In the genomic region with DNA sequence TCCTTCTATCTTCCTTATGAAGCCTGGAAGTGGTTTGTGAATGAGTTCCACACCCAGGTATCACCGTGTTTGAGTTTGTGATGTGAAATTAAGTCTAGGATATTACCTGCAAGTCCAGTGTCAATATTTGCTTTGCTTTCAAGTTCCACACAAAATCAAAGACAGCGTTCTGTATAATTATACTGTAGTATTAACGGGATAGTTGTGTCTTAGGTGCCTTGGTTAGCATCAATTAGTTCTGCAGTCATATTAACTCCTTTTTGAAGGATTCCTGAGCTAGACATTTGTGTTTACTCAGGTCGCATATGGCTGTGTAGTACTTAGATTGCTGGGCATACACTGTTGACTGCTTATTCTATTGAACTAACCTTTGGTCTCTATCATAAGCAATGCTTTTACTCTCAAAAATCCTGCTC, we compare ENCODE assay signal across 19 cellular contexts. TPM values are rescaled to one million over a fixed set of nuclear protein-coding genes. Genes with fewer than 3 reads are reported as not detected.
DNase-seq lines count a peak whose midpoint lies in the region; ATAC-seq, FAIRE-seq and TF ChIP-seq lines count a peak whose summit lies in the region.
"Had no signal": no experiment of that assay in that cellular context is flagged by ENCODE, and none has a peak within 500 bp of the region (broad histone marks: within the 10 kb centered on the region; RNA-seq: fewer than 3 reads in every experiment).

No MANE protein-coding gene starts in this region.

- H3K79me2 ChIP-seq in hepatocyte, result no peaks in the 10 kb centered on the region
- no peaks in the 10 kb centered on the region for H3K79me2 ChIP-seq in mesendoderm (ENCODE audit: control insufficient read depth, insufficient read depth, low read length)

- H3K9me3 ChIP-seq in hepatocyte (ENCODE audit: low read depth), result no peaks in the 10 kb centered on the region
- H3K9me3 ChIP-seq in pancreas, result no peaks in the 10 kb centered on the region

- H3K18ac ChIP-seq in mesendoderm (ENCODE audit: low read length), result no peak overlapping the region

- no peaks in the 10 kb centered on the region for H3K9me2 ChIP-seq in hepatocyte (replicated peaks; ENCODE audit: insufficient read depth)

- TF ChIP-seq CTCF in hepatocyte (IDR thresholded peaks at IDR 0.05; ENCODE audit: poor library complexity) (no peak), pancreas (IDR thresholded peaks at IDR 0.05) (no peak), dorsolateral prefrontal cortex (IDR thresholded peaks at IDR 0.05 in 54 of 56, conservative IDR thresholded peaks at IDR 0.05 in 2 of 56; ENCODE audit: low read depth in 1 of 56, partially characterized antibody in 56 of 56) (no peak)

- no peak overlapping the region for H3K9ac ChIP-seq in mesendoderm (ENCODE audit: low read length)

- no peaks in the 10 kb centered on the region for H3K27me3 ChIP-seq in hepatocyte
- no peaks in the 10 kb centered on the region for H3K27me3 ChIP-seq in pancreas
- H3K27me3 ChIP-seq in dorsolateral prefrontal cortex, result no peaks in the 10 kb centered on the region
- H3K27me3 ChIP-seq in mesendoderm (ENCODE audit: insufficient read depth, low read length, poor library complexity), result no peaks in the 10 kb centered on the region

- no peak for TF ChIP-seq POLR2A in H54 (IDR thresholded peaks at IDR 0.05; ENCODE audit: low read depth, low read length)

- no peak overlapping the region for H3K4ac ChIP-seq in mesendoderm (ENCODE audit: low read depth, low read length)

- H2AFZ ChIP-seq in hepatocyte, result no peak overlapping the region

- WGBS in hepatocyte (ENCODE audit: low lambda C conversion rate, missing lambda C conversion rate), result 61% methylated on average over 4 of the region's 4 CpGs
- WGBS in pancreas, 2 donors, result 10 to 13% methylated on average over 4 of the region's 4 CpGs
- no CpG with 5 or more reads among the region's 4 CpGs for WGBS in mesendoderm (ENCODE audit: extremely low coverage, insufficient coverage, low lambda C conversion rate)

- no peak overlapping the region for H3K23ac ChIP-seq in mesendoderm (ENCODE audit: low read length)

- no peak overlapping the region for H2AK5ac ChIP-seq in mesendoderm (ENCODE audit: low read length)

- H3K36me3 ChIP-seq in hepatocyte (replicated peaks; ENCODE audit: insufficient read depth, low read depth), result no peaks in the 10 kb centered on the region
- H3K36me3 ChIP-seq in pancreas, result no peaks in the 10 kb centered on the region
- H3K36me3 ChIP-seq in mesendoderm (ENCODE audit: control insufficient read depth, insufficient read depth, low read length), result no peaks in the 10 kb centered on the region

- ATAC-seq in pancreas (peak in 3 of 4 donors; percentile 39 to 50 (median 46)), HG03354 (IDR thresholded peaks at IDR 0.05; ENCODE audit: poor library complexity, severe bottlenecking, unreplicated experiment) (no peak)
- ATAC-seq: HCT116, K562, SK-N-SH treated with all-trans-retinoic acid at 6 μM for 48 hours had no signal

- no peak overlapping the region for H2BK15ac ChIP-seq in mesendoderm (replicated peaks; ENCODE audit: low read depth)

- H3K56ac ChIP-seq in mesendoderm (ENCODE audit: low read length), result no peak overlapping the region

- H3K4me1 ChIP-seq in hepatocyte (ENCODE audit: insufficient read depth) (peaks cover 14% of the 10 kb centered on the region), pancreas (peaks cover 3 to 18% (median 5%) of the 10 kb centered on the region in 3 donors), mesendoderm (ENCODE audit: control insufficient read depth, low read depth, low read length) (no peaks in the 10 kb centered on the region)

- H3K4me3 ChIP-seq in hepatocyte (no peak overlapping the region), pancreas (no peak overlapping the region), dorsolateral prefrontal cortex (no peak overlapping the region), mesendoderm (ENCODE audit: low read length) (no peak overlapping the region)
- H3K4me3 ChIP-seq: K562 had no signal

- intact Hi-C loops in pancreas (cut with DNase I), result no loop called here
- intact Hi-C loops in dorsolateral prefrontal cortex (cut with DNase I), result no loop called here

- peak; percentile 62 for FAIRE-seq in H54 (lab: Jason Lieb, UNC)
- FAIRE-seq in pancreas (lab: Jason Lieb, UNC), result no peak
- FAIRE-seq: K562, RCC 7860 had no signal

- H4K20me1 ChIP-seq in hepatocyte (ENCODE audit: insufficient read depth, poor library complexity, severe bottlenecking), result no peaks in the 10 kb centered on the region

- H2BK5ac ChIP-seq in mesendoderm (ENCODE audit: low read length), result no peak overlapping the region

- no peaks in the 10 kb centered on the region for H3K79me1 ChIP-seq in mesendoderm (ENCODE audit: low read length)

- DNase-seq in H54 (ENCODE audit: insufficient read length, low spot score) (no peak), NCI-H1417 treated with DMSO at 0.1 percent for 48 hours (lab: John Stamatoyannopoulos, UW) (peak; percentile 77), hepatocyte (ENCODE audit: low spot score) (peak; percentile 26), pancreas (no peak), dorsolateral prefrontal cortex (no peak), mesendoderm (no peak)
- DNase-seq: Calu3; CD4-positive, CD25-positive, alpha-beta regulatory T cell; DMS79; NCI-H187; NCI-H2171; NCI-H446 treated with DMSO at 0.1 percent for 48 hours; SHP77 had no signal

- H2BK120ac ChIP-seq in mesendoderm (ENCODE audit: low read depth, low read length), result no peak overlapping the region

- H3K4me2 ChIP-seq in hepatocyte (peak overlapping the region; percentile 40), mesendoderm (ENCODE audit: low read length) (no peak overlapping the region)

- H4K5ac ChIP-seq in mesendoderm (ENCODE audit: low read length), result no peak overlapping the region

- H3K27ac ChIP-seq in hepatocyte (peak overlapping the region; percentile 52), pancreas (no peak overlapping the region), dorsolateral prefrontal cortex (no peak overlapping the region), mesendoderm (ENCODE audit: low read depth, low read length) (no peak overlapping the region)
- H3K27ac ChIP-seq: HL-60 had no signal

- no peak overlapping the region for H4K8ac ChIP-seq in mesendoderm (ENCODE audit: low read depth, low read length)

RNA-seq across cellular contexts. Expression of a gene that starts 54.4 kb away (rescaled TPM):
- total RNA-seq in hepatocyte (58.7 and 67.1 TPM in 2 replicates), pancreas (10 to 100 TPM; 17.5 to 29.3 (median 22.3) TPM), dorsolateral prefrontal cortex (10 to 100 TPM; 34.1 to 84.8 (median 53.9) TPM)
- polyA plus RNA-seq in hepatocyte (31.3 and 34.4 TPM in 2 replicates), pancreas (10 to 100 TPM; 64.1 to 85.4 TPM)
- polyA plus RNA-seq in mesendoderm (2013, experiment 1 of 2), result 14.9 TPM
- polyA plus RNA-seq in mesendoderm (2013, experiment 2 of 2), result 14.9 TPM

Comparison
In these comparisons a context has a peak if more than half of its experiments do, and no peak if none do; other contexts are left out.
1. DNase-seq: peak in NCI-H1417 treated with DMSO at 0.1 percent for 48 hours (single experiment) and hepatocyte (single experiment); none in H54 (single experiment), pancreas (0 of 6), dorsolateral prefrontal cortex (0 of 10) and mesendoderm (single experiment).